Comparison of ENCODE assay signal across 27 cellular contexts in the genomic region with DNA sequence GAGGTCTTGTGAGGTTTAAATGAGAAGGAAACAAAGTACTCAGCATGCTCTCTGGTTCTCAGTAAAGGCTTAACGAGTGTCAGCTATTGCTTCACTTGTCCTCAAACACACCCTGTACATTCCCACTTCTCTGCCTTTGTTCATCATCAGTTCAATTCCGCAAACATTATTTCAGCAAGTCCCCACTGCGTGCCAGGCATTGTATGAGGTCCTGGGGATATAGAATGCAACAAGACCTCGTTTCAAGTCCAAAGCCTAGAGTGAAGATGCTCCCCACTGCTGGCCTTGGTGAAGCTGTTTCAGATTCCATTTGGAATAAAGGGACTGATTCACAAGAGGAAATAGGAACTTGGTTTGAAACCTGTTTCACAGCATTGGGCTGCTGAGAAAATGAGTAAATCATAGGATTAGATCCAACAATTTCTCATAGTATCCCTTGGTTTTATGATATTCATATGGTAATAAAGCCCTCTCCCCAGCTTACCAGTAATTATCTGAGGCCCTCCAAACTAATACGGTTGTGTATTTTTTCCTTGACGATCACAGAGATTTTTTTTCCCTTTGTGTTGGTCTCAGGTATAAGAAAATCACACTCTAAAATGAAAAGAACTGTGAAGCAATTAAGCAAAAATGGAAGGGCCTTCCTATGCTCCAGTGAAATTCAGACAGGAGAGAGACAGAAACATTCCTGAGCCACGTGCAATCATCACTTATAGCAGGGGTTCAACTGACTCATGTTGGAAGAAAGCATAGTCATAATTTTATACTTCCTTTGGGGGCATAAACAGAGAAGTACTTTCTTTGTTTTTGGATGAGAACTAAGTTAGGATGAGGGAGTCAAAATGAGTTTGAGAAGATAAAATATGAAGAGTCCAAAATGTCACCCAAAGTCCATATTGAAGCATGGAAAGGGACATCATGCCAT.
DNase-seq lines count a peak whose midpoint lies in the region; ATAC-seq, FAIRE-seq and TF ChIP-seq lines count a peak whose summit lies in the region.
"Had no signal": no experiment of that assay in that cellular context is flagged by ENCODE, and none has a peak within 500 bp of the region (broad histone marks: within the 10 kb centered on the region; RNA-seq: fewer than 3 reads in every experiment).

No MANE protein-coding gene starts in this region.

- H3K9ac ChIP-seq in GM23248 = peak overlapping the region; percentile 33
- no peak overlapping the region for H3K9ac ChIP-seq in keratinocyte (ENCODE audit: control insufficient read depth, extremely low read depth, insufficient read depth, low read length)

- H3K9me2 ChIP-seq in GM23248 (ENCODE audit: insufficient read depth) = no peaks in the 10 kb centered on the region

- H3K9me3 ChIP-seq in GM23248 (ENCODE audit: low read depth) (no peaks in the 10 kb centered on the region), keratinocyte (ENCODE audit: control insufficient read depth, low read depth, low read length) (no peaks in the 10 kb centered on the region)
- H3K9me3 ChIP-seq: Peyer's patch, SJCRH30, upper lobe of left lung had no signal

- H3K36me3 ChIP-seq in GM23248 (ENCODE audit: low read depth) (no peaks in the 10 kb centered on the region), keratinocyte (ENCODE audit: control insufficient read depth in 2 of 2, extremely low read depth in 1 of 2, insufficient read depth in 2 of 2, low read length in 2 of 2) (no peaks in the 10 kb centered on the region)
- H3K36me3 ChIP-seq: cardiac muscle cell, Peyer's patch, SJCRH30, upper lobe of left lung had no signal

- H3K79me2 ChIP-seq in GM23248 (ENCODE audit: insufficient read depth) (no peaks in the 10 kb centered on the region), keratinocyte (ENCODE audit: control insufficient read depth, insufficient read depth, low read length) (no peaks in the 10 kb centered on the region)

- TF ChIP-seq CTCF in choroid plexus epithelial cell (conservative IDR thresholded peaks at IDR 0.05; ENCODE audit: low read depth, low read length) (no peak), keratinocyte (optimal IDR thresholded peaks at IDR 0.05 in 1 of 3, IDR thresholded peaks at IDR 0.05 in 1 of 3, conservative IDR thresholded peaks at IDR 0.05 in 1 of 3; ENCODE audit: extremely low read depth in 1 of 3, insufficient read depth in 2 of 3, low read length in 3 of 3) (no peak)

- H2AFZ ChIP-seq in GM23248 (peak overlapping the region; percentile 34), keratinocyte (ENCODE audit: control insufficient read depth, low read length) (no peak overlapping the region)

- 62 to 67% methylated on average over 7 of the region's 7 CpGs for WGBS in GM23248 (ENCODE audit: low coverage in 1 of 2, low lambda C conversion rate in 2 of 2, missing lambda C conversion rate in 2 of 2), 2 experiments

- H3K27ac ChIP-seq in GM23248 = peak overlapping the region; percentile 99
- H3K27ac ChIP-seq in keratinocyte (ENCODE audit: control insufficient read depth, insufficient read depth, low read length) = no peak overlapping the region
- H3K27ac ChIP-seq: cardiac muscle cell, HL-60, Peyer's patch, SJCRH30, upper lobe of left lung had no signal

- H4K20me1 ChIP-seq in GM23248 (ENCODE audit: insufficient read depth) (no peaks in the 10 kb centered on the region), keratinocyte (ENCODE audit: control insufficient read depth, extremely low read depth, insufficient read depth, low read length) (no peaks in the 10 kb centered on the region)

- peaks cover 67% of the 10 kb centered on the region for H3K4me1 ChIP-seq in GM23248 (ENCODE audit: insufficient read depth)
- peaks cover 48% of the 10 kb centered on the region for H3K4me1 ChIP-seq in keratinocyte (ENCODE audit: control insufficient read depth, extremely low read depth, insufficient read depth, low read length)
- H3K4me1 ChIP-seq: Peyer's patch, upper lobe of left lung had no signal

- H3K4me2 ChIP-seq in GM23248 (ENCODE audit: unreplicated experiment) = peak overlapping the region; percentile 11
- peak overlapping the region; percentile 6 for H3K4me2 ChIP-seq in keratinocyte (ENCODE audit: control insufficient read depth, extremely low read depth, insufficient read depth, low read depth, low read length)

- H3K4me3 ChIP-seq in GM23248 (no peak overlapping the region), choroid plexus epithelial cell (ENCODE audit: low read depth, low read length) (no peak overlapping the region), keratinocyte (ENCODE audit: control insufficient read depth in 2 of 3, extremely low read depth in 1 of 3, insufficient read depth in 2 of 3, low read depth in 1 of 3, low read length in 3 of 3) (no peak overlapping the region)
- H3K4me3 ChIP-seq: cardiac muscle cell, Peyer's patch, SJCRH30, upper lobe of left lung had no signal

- in situ Hi-C loops in GM23248 (cut with MboI) (no loop called here), KBM-7 (cut with MboI; ENCODE audit: low pct_unique_long_range_greater_than_20kb, low sequenced_read_pairs) (no loop called here)

- no peak for FAIRE-seq in keratinocyte (lab: Jason Lieb, UNC)
- FAIRE-seq: GM18507, small intestine had no signal

- no peak for ATAC-seq in HG03135 (IDR thresholded peaks at IDR 0.05; ENCODE audit: unreplicated experiment)
- ATAC-seq: activated CD4-positive, alpha-beta T cell treated with anti-CD3 and anti-CD28 coated beads for 36 hours; activated T-cell treated with anti-CD3 and anti-CD28 coated beads, Interleukin-2, amount 50 U/mL, for 4 hours; left lobe of liver had no signal

- peaks cover 56% of the 10 kb centered on the region for H3F3A ChIP-seq in GM23248 (ENCODE audit: insufficient read depth)

- H3K9me1 ChIP-seq in keratinocyte (ENCODE audit: control insufficient read depth, extremely low read depth, insufficient read depth, low read length) = no peaks in the 10 kb centered on the region

- dilution Hi-C loops in keratinocyte (cut with MboI; ENCODE audit: extremely low pct_ligation_motif_present, low sequenced_read_pairs) = no loop called here

- peak; percentile 56 for DNase-seq in GM23248
- DNase-seq in M059J (ENCODE audit: low read depth) = peak; percentile 45
- peak; percentile 39 for DNase-seq in choroid plexus epithelial cell (ENCODE audit: low read depth)
- DNase-seq in keratinocyte (ENCODE audit: low read depth, low spot score) = no peak
- DNase-seq in NCI-H345 (lab: John Stamatoyannopoulos, UW) = no peak
- no peak for DNase-seq in activated naive CD4-positive, alpha-beta T cell (lab: John Stamatoyannopoulos, UW)
- DNase-seq in KBM-7 = no peak
- DNase-seq: activated naive CD4-positive, alpha-beta T cell treated with Interleukin-2 at 50 U/mL for 16 hours; activated T-cell treated with anti-CD3 and anti-CD28 coated beads, Interleukin-2, amount 50 U/mL, for 4 hours; CD4-positive, alpha-beta memory T cell; DMS 273 treated with DMSO at 0.1 percent for 48 hours; GF-D8; mesendoderm; NCI-H1417 treated with DMSO at 0.1 percent for 48 hours; NCI-H2081 treated with DMSO at 0.1 percent for 48 hours; NCI-H446 treated with DMSO at 0.1 percent for 48 hours; Peyer's patch; SJCRH30; small intestine; stimulated activated CD4-positive, alpha-beta T cell treated with anti-CD3 and anti-CD28 coated beads, Interleukin-1b, Interleukin-23, amount 100 ng/mL, for 48 hours; upper lobe of left lung had no signal

- H3K27me3 ChIP-seq in GM23248 (replicated peaks; ENCODE audit: insufficient read depth) = no peaks in the 10 kb centered on the region
- no peaks in the 10 kb centered on the region for H3K27me3 ChIP-seq in keratinocyte (ENCODE audit: control insufficient read depth, extremely low read depth, insufficient read depth, low read length)
- H3K27me3 ChIP-seq: cardiac muscle cell, Peyer's patch, SJCRH30, upper lobe of left lung had no signal

Comparison
In these comparisons a context has a peak if more than half of its experiments do, and no peak if none do; other contexts are left out.
1. DNase-seq: peak in GM23248 (single experiment), M059J (single experiment) and choroid plexus epithelial cell (single experiment); none in keratinocyte (single experiment), NCI-H345 (single experiment), activated naive CD4-positive, alpha-beta T cell (0 of 4) and KBM-7 (single experiment).